ENCODE assay signal across 40 cellular contexts in the genomic region with DNA sequence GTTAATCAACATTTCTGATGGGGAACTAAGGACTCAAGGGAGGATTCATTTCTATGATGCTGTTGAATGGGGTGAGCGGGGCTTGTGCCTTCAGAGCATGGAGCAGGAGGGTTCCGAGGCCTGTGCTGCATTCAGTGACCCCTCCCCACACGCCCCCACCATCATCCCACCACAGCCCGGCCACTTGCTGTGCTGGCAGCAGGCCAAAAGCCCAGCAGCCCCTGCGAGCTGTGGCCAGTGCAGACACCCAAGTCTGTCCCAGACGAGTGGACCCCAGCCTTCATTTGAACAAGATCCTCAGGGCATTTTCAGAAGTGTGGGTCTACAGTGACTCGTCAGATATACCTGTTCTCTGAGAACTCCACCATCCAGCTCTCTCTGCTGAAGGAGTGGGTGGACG.
"Had no signal": no experiment of that assay in that cellular context is flagged by ENCODE, and none has a peak within 500 bp of the region (broad histone marks: within the 10 kb centered on the region; RNA-seq: fewer than 3 reads in every experiment).

No MANE protein-coding gene starts in this region.

- H3K36me3 Mint-ChIP-seq: activated naive CD4-positive, alpha-beta T cell treated with anti-CD3 and anti-CD28 coated beads, Interleukin-2, amount 10 ng/mL, durations not matched to agents 7 days and 5 days; activated naive CD4-positive, alpha-beta T cell treated with anti-CD3 and anti-CD28 coated beads, Interleukin-2, amount 50 U/mL, for 24 hours; activated naive CD4-positive, alpha-beta T cell treated with anti-CD3 and anti-CD28 coated beads, Interleukin-2, amount 50 U/mL, for 72 hours; activated naive CD8-positive, alpha-beta T cell; activated naive CD8-positive, alpha-beta T cell treated with anti-CD3 and anti-CD28 coated beads for 36 hours; activated naive CD8-positive, alpha-beta T cell treated with anti-CD3 and anti-CD28 coated beads, Interleukin-2, amount 10 ng/mL, durations not matched to agents 7 days and 5 days; brain had no signal

- H3K27me3 Mint-ChIP-seq: activated naive CD8-positive, alpha-beta T cell treated with anti-CD3 and anti-CD28 coated beads, Interleukin-2, amount 10 ng/mL, durations not matched to agents 7 days and 5 days had no signal

- H3K9me3 Mint-ChIP-seq: activated naive CD4-positive, alpha-beta T cell treated with anti-CD3 and anti-CD28 coated beads for 36 hours; activated naive CD4-positive, alpha-beta T cell treated with anti-CD3 and anti-CD28 coated beads, Interleukin-2, amount 10 ng/mL, durations not matched to agents 7 days and 5 days; activated naive CD4-positive, alpha-beta T cell treated with anti-CD3 and anti-CD28 coated beads, Interleukin-2, amount 50 U/mL, for 24 hours; activated naive CD4-positive, alpha-beta T cell treated with anti-CD3 and anti-CD28 coated beads, Interleukin-2, amount 50 U/mL, for 72 hours; activated naive CD8-positive, alpha-beta T cell treated with anti-CD3 and anti-CD28 coated beads for 36 hours; activated naive CD8-positive, alpha-beta T cell treated with anti-CD3 and anti-CD28 coated beads, Interleukin-2, amount 50 U/mL, for 24 hours; activated T-cell treated with anti-CD3 and anti-CD28 coated beads, Interleukin-2, amount 50 U/mL, for 24 hours; activated T-cell treated with anti-CD3 and anti-CD28 coated beads, Interleukin-2, amount 50 U/mL, for 4 hours; activated T-helper 1 cell treated with anti-CD3 and anti-CD28 coated beads, Interleukin-12 subunit alpha, Interleukin-12 subunit beta, Interleukin-2, Interleukin-4 antibody, amounts not matched to agents 30 ng/mL and 10 ng/mL and 1 ng/mL, durations not matched to agents 14 hours and 24 hours and 36 hours; activated T-helper 17 cell treated with anti-CD3 and anti-CD28 coated beads, Interleukin-2, amount 50 U/mL, for 72 hours; activated T-helper 2 cell treated with anti-CD3 and anti-CD28 coated beads, Interferon-gamma antibody, Interleukin-2, Interleukin-4, amounts not matched to agents 10 μg/mL and 5 μg/mL and 100 μg/mL, durations not matched to agents 14 hours and 24 hours and 36 hours; central memory CD8-positive, alpha-beta T cell had no signal

- H3K27me3 ChIP-seq: ascending aorta, body of pancreas, brain microvascular endothelial cell, cardiac muscle cell had no signal

- ATAC-seq: activated naive CD4-positive, alpha-beta T cell treated with anti-CD3 and anti-CD28 coated beads, Interleukin-2, amount 50 U/mL, for 72 hours; activated naive CD8-positive, alpha-beta T cell treated with anti-CD3 and anti-CD28 coated beads, Interleukin-2, amount 50 U/mL, for 24 hours; activated T-cell treated with anti-CD3 and anti-CD28 coated beads, Interleukin-2, amount 50 U/mL, for 4 hours; activated T-cell treated with anti-CD3 and anti-CD28 coated beads, Interleukin-2, amount 50 U/mL, for 72 hours; activated T-helper 17 cell treated with anti-CD3 and anti-CD28 coated beads, Interleukin-2, amount 50 U/mL, for 72 hours; body of pancreas had no signal

- H3K27ac Mint-ChIP-seq: activated naive CD4-positive, alpha-beta T cell treated with anti-CD3 and anti-CD28 coated beads for 36 hours; activated naive CD4-positive, alpha-beta T cell treated with anti-CD3 and anti-CD28 coated beads, Interleukin-2, amount 10 ng/mL, durations not matched to agents 7 days and 5 days; activated naive CD4-positive, alpha-beta T cell treated with anti-CD3 and anti-CD28 coated beads, Interleukin-2, amount 50 U/mL, for 24 hours; activated naive CD8-positive, alpha-beta T cell; activated naive CD8-positive, alpha-beta T cell treated with anti-CD3 and anti-CD28 coated beads for 36 hours; activated naive CD8-positive, alpha-beta T cell treated with anti-CD3 and anti-CD28 coated beads, Interleukin-2, amount 10 ng/mL, durations not matched to agents 7 days and 5 days; activated naive CD8-positive, alpha-beta T cell treated with anti-CD3 and anti-CD28 coated beads, Interleukin-2, amount 50 U/mL, for 24 hours; activated T-cell treated with anti-CD3 and anti-CD28 coated beads, Interleukin-2, amount 50 U/mL, for 24 hours; activated T-cell treated with anti-CD3 and anti-CD28 coated beads, Interleukin-2, amount 50 U/mL, for 72 hours; activated T-helper 1 cell treated with anti-CD3 and anti-CD28 coated beads, Interleukin-12 subunit alpha, Interleukin-12 subunit beta, Interleukin-2, Interleukin-4 antibody, amounts not matched to agents 30 ng/mL and 10 ng/mL and 1 ng/mL, durations not matched to agents 14 hours and 24 hours and 36 hours; activated T-helper 17 cell treated with anti-CD3 and anti-CD28 coated beads, Interleukin-2, amount 50 U/mL, for 72 hours; activated T-helper 2 cell treated with anti-CD3 and anti-CD28 coated beads, Interferon-gamma antibody, Interleukin-2, Interleukin-4, amounts not matched to agents 10 μg/mL and 5 μg/mL and 100 μg/mL, durations not matched to agents 14 hours and 24 hours and 36 hours had no signal

- H3K9me3 ChIP-seq: adrenal gland, ascending aorta, body of pancreas, breast epithelium had no signal

- H3K36me3 ChIP-seq: adrenal gland, ascending aorta, brain microvascular endothelial cell, breast epithelium, cardiac muscle cell had no signal

- FAIRE-seq: astrocyte, bronchial epithelial cell had no signal

- DNase-seq: activated effector memory CD4-positive, alpha-beta T cell treated with anti-CD3 and anti-CD28 coated beads, Interleukin-2, amount 50 U/mL, for 16 hours; activated effector memory CD4-positive, alpha-beta T cell treated with Interleukin-2 at 50 U/mL for 16 hours; activated gamma-delta T cell; activated gamma-delta T cell treated with Interleukin-2 at 50 U/mL for 16 hours; activated naive CD4-positive, alpha-beta T cell; activated naive CD4-positive, alpha-beta T cell treated with anti-CD3 and anti-CD28 coated beads for 36 hours; activated naive CD4-positive, alpha-beta T cell treated with anti-CD3 and anti-CD28 coated beads, Interleukin-2, amount 10 ng/mL, durations not matched to agents 7 days and 5 days; activated naive CD4-positive, alpha-beta T cell treated with anti-CD3 and anti-CD28 coated beads, Interleukin-2, amount 50 U/mL, for 16 hours; activated naive CD4-positive, alpha-beta T cell treated with Interleukin-2 at 50 U/mL for 16 hours; activated naive CD8-positive, alpha-beta T cell treated with anti-CD3 and anti-CD28 coated beads for 36 hours; activated naive CD8-positive, alpha-beta T cell treated with anti-CD3 and anti-CD28 coated beads, Interleukin-2, amount 10 ng/mL, durations not matched to agents 7 days and 5 days; activated naive CD8-positive, alpha-beta T cell treated with anti-CD3 and anti-CD28 coated beads, Interleukin-2, amount 50 U/mL, for 24 hours; activated T-cell treated with anti-CD3 and anti-CD28 coated beads, Interleukin-2, amount 50 U/mL, for 1 hour; activated T-cell treated with anti-CD3 and anti-CD28 coated beads, Interleukin-2, amount 50 U/mL, for 24 hours; activated T-cell treated with anti-CD3 and anti-CD28 coated beads, Interleukin-2, amount 50 U/mL, for 4 hours; activated T-cell treated with anti-CD3 and anti-CD28 coated beads, Interleukin-2, amount 50 U/mL, for 48 hours; activated T-cell treated with anti-CD3 and anti-CD28 coated beads, Interleukin-2, amount 50 U/mL, for 72 hours; adrenal gland; amniotic stem cell; amygdala; anterior cingulate cortex; aorta; body of pancreas; brain microvascular endothelial cell; caudate nucleus; central memory CD4-positive, alpha-beta T cell; cerebellar nuclear complex had no signal

- H3K4me1 Mint-ChIP-seq: activated naive CD4-positive, alpha-beta T cell treated with anti-CD3 and anti-CD28 coated beads, Interleukin-2, amount 10 ng/mL, durations not matched to agents 7 days and 5 days; activated naive CD4-positive, alpha-beta T cell treated with anti-CD3 and anti-CD28 coated beads, Interleukin-2, amount 50 U/mL, for 24 hours; activated naive CD8-positive, alpha-beta T cell treated with anti-CD3 and anti-CD28 coated beads for 36 hours; activated naive CD8-positive, alpha-beta T cell treated with anti-CD3 and anti-CD28 coated beads, Interleukin-2, amount 10 ng/mL, durations not matched to agents 7 days and 5 days; activated naive CD8-positive, alpha-beta T cell treated with anti-CD3 and anti-CD28 coated beads, Interleukin-2, amount 50 U/mL, for 24 hours; activated T-helper 17 cell treated with anti-CD3 and anti-CD28 coated beads, Interleukin-2, amount 50 U/mL, for 72 hours; central memory CD8-positive, alpha-beta T cell had no signal

- H3K27ac ChIP-seq: adrenal gland, ascending aorta, body of pancreas, brain microvascular endothelial cell, breast epithelium, cardiac muscle cell had no signal

- H3K4me1 ChIP-seq: adrenal gland, ascending aorta, body of pancreas, breast epithelium had no signal

- H3K4me3 Mint-ChIP-seq: activated naive CD4-positive, alpha-beta T cell treated with anti-CD3 and anti-CD28 coated beads for 36 hours; activated naive CD4-positive, alpha-beta T cell treated with anti-CD3 and anti-CD28 coated beads, Interleukin-2, amount 10 ng/mL, durations not matched to agents 7 days and 5 days; activated naive CD4-positive, alpha-beta T cell treated with anti-CD3 and anti-CD28 coated beads, Interleukin-2, amount 50 U/mL, for 24 hours; activated naive CD8-positive, alpha-beta T cell; activated naive CD8-positive, alpha-beta T cell treated with anti-CD3 and anti-CD28 coated beads for 36 hours; activated naive CD8-positive, alpha-beta T cell treated with anti-CD3 and anti-CD28 coated beads, Interleukin-2, amount 10 ng/mL, durations not matched to agents 7 days and 5 days; activated naive CD8-positive, alpha-beta T cell treated with anti-CD3 and anti-CD28 coated beads, Interleukin-2, amount 50 U/mL, for 24 hours; activated T-cell treated with anti-CD3 and anti-CD28 coated beads, Interleukin-2, amount 50 U/mL, for 24 hours; activated T-cell treated with anti-CD3 and anti-CD28 coated beads, Interleukin-2, amount 50 U/mL, for 4 hours; activated T-cell treated with anti-CD3 and anti-CD28 coated beads, Interleukin-2, amount 50 U/mL, for 72 hours; activated T-helper 1 cell treated with anti-CD3 and anti-CD28 coated beads, Interleukin-12 subunit alpha, Interleukin-12 subunit beta, Interleukin-2, Interleukin-4 antibody, amounts not matched to agents 30 ng/mL and 10 ng/mL and 1 ng/mL, durations not matched to agents 14 hours and 24 hours and 36 hours; activated T-helper 17 cell treated with anti-CD3 and anti-CD28 coated beads, Interleukin-2, amount 50 U/mL, for 72 hours; brain; central memory CD8-positive, alpha-beta T cell had no signal

- H3K4me3 ChIP-seq: adrenal gland, ascending aorta, body of pancreas, breast epithelium, cardiac muscle cell had no signal
